ENCODE assay signal across 15 cellular contexts in the genomic region with DNA sequence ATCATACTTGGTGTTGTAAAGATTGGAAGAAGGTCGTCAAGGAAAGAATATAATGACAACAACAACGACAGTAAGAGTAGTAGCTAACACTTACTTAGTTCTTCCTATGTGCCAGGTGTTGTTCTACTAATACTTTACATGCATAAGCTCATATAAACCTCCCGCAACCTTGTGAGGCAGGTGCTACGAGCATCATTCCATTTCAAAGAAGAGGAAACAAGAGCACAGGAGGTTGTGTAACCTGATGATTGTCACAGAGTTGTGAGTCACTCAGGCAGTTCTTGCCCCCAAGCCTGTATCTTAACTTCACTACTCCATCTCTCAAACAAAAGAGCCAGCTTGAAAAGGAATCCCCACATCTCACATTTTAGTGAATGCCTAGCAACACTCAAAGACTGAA.
"Had no signal": no experiment of that assay in that cellular context is flagged by ENCODE, and none has a peak within 500 bp of the region (broad histone marks: within the 10 kb centered on the region; RNA-seq: fewer than 3 reads in every experiment).

No MANE protein-coding gene starts in this region.

- H3K36me3 Mint-ChIP-seq: memory B cell had no signal

- H3K4me3 Mint-ChIP-seq: activated CD4-positive, alpha-beta T cell treated with anti-CD3 and anti-CD28 coated beads, Interleukin-2, amount 10 ng/mL, durations not matched to agents 7 days and 5 days; central memory CD8-positive, alpha-beta T cell; memory B cell; nephron; stimulated activated naive CD8-positive, alpha-beta T cell treated with anti-CD3 and anti-CD28 coated beads, Interleukin-15, Interleukin-2, amounts not matched to agents 100 ng/mL and 50 ng/mL, for 24 hours had no signal

- H3K4me3 ChIP-seq: adrenal gland had no signal

- H3K36me3 ChIP-seq: adrenal gland had no signal

- ATAC-seq: left lobe of liver had no signal

- DNase-seq: activated CD4-positive, alpha-beta T cell treated with anti-CD3 and anti-CD28 coated beads, Interleukin-2, amount 10 ng/mL, durations not matched to agents 7 days and 5 days; activated CD4-positive, CD25-positive, alpha-beta regulatory T cell; activated naive CD4-positive, alpha-beta T cell treated with anti-CD3 and anti-CD28 coated beads, Interleukin-2, amount 50 U/mL, for 16 hours; adrenal gland; effector memory CD4-positive, alpha-beta T cell; islet precursor cell; stimulated activated CD4-positive, alpha-beta T cell treated with anti-CD3 and anti-CD28 coated beads, Interleukin-4, amount 100 ng/mL, for 24 hours; T-helper 2 cell had no signal

- H3K27ac Mint-ChIP-seq: activated CD4-positive, alpha-beta T cell treated with anti-CD3 and anti-CD28 coated beads, Interleukin-2, amount 10 ng/mL, durations not matched to agents 7 days and 5 days; activated T-helper 2 cell treated with anti-CD3 and anti-CD28 coated beads, Interferon-gamma antibody, Interleukin-2, Interleukin-4, amounts not matched to agents 10 μg/mL and 5 μg/mL and 100 μg/mL, durations not matched to agents 14 hours and 24 hours and 36 hours; memory B cell; nephron; stimulated activated naive CD8-positive, alpha-beta T cell treated with anti-CD3 and anti-CD28 coated beads, Interleukin-15, Interleukin-2, amounts not matched to agents 100 ng/mL and 50 ng/mL, for 24 hours had no signal

- H3K9me3 Mint-ChIP-seq: activated CD4-positive, alpha-beta T cell treated with anti-CD3 and anti-CD28 coated beads, Interleukin-2, amount 10 ng/mL, durations not matched to agents 7 days and 5 days; activated T-helper 2 cell treated with anti-CD3 and anti-CD28 coated beads, Interferon-gamma antibody, Interleukin-2, Interleukin-4, amounts not matched to agents 10 μg/mL and 5 μg/mL and 100 μg/mL, durations not matched to agents 14 hours and 24 hours and 36 hours; central memory CD8-positive, alpha-beta T cell; nephron; stimulated activated naive CD8-positive, alpha-beta T cell treated with anti-CD3 and anti-CD28 coated beads, Interleukin-15, Interleukin-2, amounts not matched to agents 100 ng/mL and 50 ng/mL, for 24 hours had no signal

- H3K27ac ChIP-seq: adrenal gland had no signal

- H3K9me3 ChIP-seq: adrenal gland had no signal

- H3K4me1 Mint-ChIP-seq: activated CD4-positive, alpha-beta T cell treated with anti-CD3 and anti-CD28 coated beads, Interleukin-2, amount 10 ng/mL, durations not matched to agents 7 days and 5 days; central memory CD8-positive, alpha-beta T cell; memory B cell had no signal

- H3K27me3 ChIP-seq: adrenal gland had no signal

- FAIRE-seq: TTC549 had no signal
